In genomic region chr21:6564543-6565166, GRCh38 we compare ENCODE assay signal across 7 cellular contexts.
DNase-seq lines count a peak whose midpoint lies in the region; ATAC-seq, FAIRE-seq and TF ChIP-seq lines count a peak whose summit lies in the region.
"Not testable (repeated sequence)": the region's sequence is repeated elsewhere in the genome, so short reads cannot be mapped to it uniquely, and the experiment has no call there.

No MANE protein-coding gene starts in this region.

- POLR2A ChIA-PET in activated CD4-positive, alpha-beta T cell treated with anti-CD3 and anti-CD28 coated beads, Interleukin-2, amount 10 ng/mL, durations not matched to agents 7 days and 5 days (lab: Charles Lee); GM12878 (lab: Charles Lee): not testable (repeated sequence)

- peak; percentile 3 for DNase-seq in activated CD4-positive, alpha-beta T cell treated with anti-CD3 and anti-CD28 coated beads, Interleukin-2, amount 10 ng/mL, durations not matched to agents 7 days and 5 days
- DNase-seq in GM12878 (ENCODE audit: low read depth, low spot score) = not testable (repeated sequence)
- DNase-seq in heart left ventricle (peak in 3 of 5 donors; percentile 6 to 22 (median 13)), right lobe of liver (peak in 2 of 3 donors; percentile 16 to 24), ovary (peak in 3 of 5 donors; percentile 9 to 32 (median 11)), upper lobe of right lung (peak; percentile 6)

- H3K36me3 Mint-ChIP-seq in activated CD4-positive, alpha-beta T cell treated with anti-CD3 and anti-CD28 coated beads, Interleukin-2, amount 10 ng/mL, durations not matched to agents 7 days and 5 days (ENCODE audit: low read depth); stimulated activated memory B cell treated with anti-CD40 and anti-IgM and Interleukin-4, amounts not matched to agents 10 μg/mL and 1 μg/mL and 100 μg/mL, for 72 hours: not testable (repeated sequence)

- not testable (repeated sequence) for TF ChIP-seq CTCF in GM12878 (IDR thresholded peaks at IDR 0.05 in 2 of 3, conservative IDR thresholded peaks at IDR 0.05 in 1 of 3; ENCODE audit: control insufficient read depth in 2 of 3, extremely low read depth in 1 of 3, insufficient read depth in 1 of 3, low read depth in 3 of 3, low read length in 3 of 3); heart left ventricle (IDR thresholded peaks at IDR 0.05); right lobe of liver (IDR thresholded peaks at IDR 0.05); ovary (IDR thresholded peaks at IDR 0.05); upper lobe of right lung (IDR thresholded peaks at IDR 0.05)

- peak; percentile 59 for ATAC-seq in GM12878
- ATAC-seq in heart left ventricle, upper lobe of right lung: not testable (repeated sequence)
- peak in 1 of 4 donors; percentile 5 for ATAC-seq in right lobe of liver
- ATAC-seq in stimulated activated memory B cell treated with anti-CD40 and anti-IgM and Interleukin-4, amounts not matched to agents 10 μg/mL and 1 μg/mL and 100 μg/mL, for 72 hours = peak; percentile 40

- H3K9me3 ChIP-seq in GM12878 (replicated peaks; ENCODE audit: control insufficient read depth, insufficient read depth, low read length); heart left ventricle; right lobe of liver; ovary; upper lobe of right lung: not testable (repeated sequence)

- RAD21 ChIA-PET in GM12878 (lab: Charles Lee; ENCODE audit: unreplicated experiment) = not testable (repeated sequence)

- H3K4me1 Mint-ChIP-seq in activated CD4-positive, alpha-beta T cell treated with anti-CD3 and anti-CD28 coated beads, Interleukin-2, amount 10 ng/mL, durations not matched to agents 7 days and 5 days; stimulated activated memory B cell treated with anti-CD40 and anti-IgM and Interleukin-4, amounts not matched to agents 10 μg/mL and 1 μg/mL and 100 μg/mL, for 72 hours: not testable (repeated sequence)

- not testable (repeated sequence) for H3K4me3 Mint-ChIP-seq in activated CD4-positive, alpha-beta T cell treated with anti-CD3 and anti-CD28 coated beads, Interleukin-2, amount 10 ng/mL, durations not matched to agents 7 days and 5 days; stimulated activated memory B cell treated with anti-CD40 and anti-IgM and Interleukin-4, amounts not matched to agents 10 μg/mL and 1 μg/mL and 100 μg/mL, for 72 hours

- not testable (repeated sequence) for H3K9ac ChIP-seq in GM12878 (ENCODE audit: control insufficient read depth, insufficient read depth, low read length)

- not testable (repeated sequence) for H3K9me3 Mint-ChIP-seq in activated CD4-positive, alpha-beta T cell treated with anti-CD3 and anti-CD28 coated beads, Interleukin-2, amount 10 ng/mL, durations not matched to agents 7 days and 5 days; stimulated activated memory B cell treated with anti-CD40 and anti-IgM and Interleukin-4, amounts not matched to agents 10 μg/mL and 1 μg/mL and 100 μg/mL, for 72 hours

- CTCF ChIA-PET in activated CD4-positive, alpha-beta T cell treated with anti-CD3 and anti-CD28 coated beads, Interleukin-2, amount 10 ng/mL, durations not matched to agents 7 days and 5 days (lab: Charles Lee); GM12878 (lab: Yijun Ruan, JAX): not testable (repeated sequence)

- WGBS in GM12878 (ENCODE audit: insufficient coverage, insufficient replicate concordance, low lambda C conversion rate, missing lambda C conversion rate) = 82% methylated on average over 7 of the region's 44 CpGs
- 12 to 14% methylated on average over 10 to 12 of the region's 44 CpGs; no CpG with 5 or more reads in 2 of the 4 donors for WGBS in heart left ventricle, 4 donors
- WGBS in right lobe of liver (ENCODE audit: insufficient coverage, low coverage, low lambda C conversion rate, missing lambda C conversion rate) = no CpG with 5 or more reads among the region's 44 CpGs
- WGBS in ovary, 3 donors = 18% methylated on average over 13 of the region's 44 CpGs; no CpG with 5 or more reads in 2 of the 3 donors

- not testable (repeated sequence) for H2AFZ ChIP-seq in GM12878 (ENCODE audit: control insufficient read depth, low read depth, low read length)

- H3K4me2 ChIP-seq in GM12878 (ENCODE audit: control insufficient read depth, insufficient read depth) = not testable (repeated sequence)

- in situ Hi-C loops in GM12878 (cut with MboI) = not testable (repeated sequence)

- H3K27ac ChIP-seq in GM12878 (ENCODE audit: control insufficient read depth, insufficient read depth); heart left ventricle; right lobe of liver; ovary; upper lobe of right lung: not testable (repeated sequence)

- SMC1A ChIA-PET in GM12878 (lab: Charles Lee; ENCODE audit: uncharacterized antibody, unreplicated experiment) = not testable (repeated sequence)

- not testable (repeated sequence) for H3K27ac Mint-ChIP-seq in activated CD4-positive, alpha-beta T cell treated with anti-CD3 and anti-CD28 coated beads, Interleukin-2, amount 10 ng/mL, durations not matched to agents 7 days and 5 days; stimulated activated memory B cell treated with anti-CD40 and anti-IgM and Interleukin-4, amounts not matched to agents 10 μg/mL and 1 μg/mL and 100 μg/mL, for 72 hours

- TF ChIP-seq RAD21 in GM12878 (IDR thresholded peaks at IDR 0.05; ENCODE audit: insufficient read depth, low read depth, low read length) = not testable (repeated sequence)

- H3K79me2 ChIP-seq in GM12878 (ENCODE audit: control insufficient read depth, insufficient read depth, low read length) = not testable (repeated sequence)

- H3K27me3 ChIP-seq in GM12878 (replicated peaks in 1 of 2; ENCODE audit: control insufficient read depth in 2 of 2, insufficient read depth in 2 of 2, low read length in 1 of 2); heart left ventricle; right lobe of liver; ovary; upper lobe of right lung: not testable (repeated sequence)

- not testable (repeated sequence) for H3K4me3 ChIP-seq in GM12878, right lobe of liver, ovary, upper lobe of right lung
- peak overlapping the region in 4 of 12 donors; percentile 19 to 26 (median 22) for H3K4me3 ChIP-seq in heart left ventricle

- not testable (repeated sequence) for H3K36me3 ChIP-seq in GM12878 (ENCODE audit: control insufficient read depth in 2 of 2, insufficient read depth in 2 of 2, low read length in 1 of 2); heart left ventricle; right lobe of liver; ovary; upper lobe of right lung

- not testable (repeated sequence) for H3K4me1 ChIP-seq in GM12878 (ENCODE audit: control insufficient read depth, insufficient read depth, low read length); heart left ventricle; right lobe of liver; ovary (ENCODE audit: insufficient read depth); upper lobe of right lung

- TF ChIP-seq EP300 in GM12878 (IDR thresholded peaks at IDR 0.05; ENCODE audit: borderline replicate concordance in 1 of 2, control insufficient read depth in 1 of 2, low read depth in 2 of 2, low read length in 2 of 2); ovary (IDR thresholded peaks at IDR 0.05): not testable (repeated sequence)

- BruUV-seq in GM12878 (replicated peaks; lab: Mats Ljungman, UMichigan) = not testable (repeated sequence)

- not testable (repeated sequence) for TF ChIP-seq POLR2A in GM12878 (IDR thresholded peaks at IDR 0.05; ENCODE audit: low read depth, low read length); heart left ventricle (IDR thresholded peaks at IDR 0.05); right lobe of liver (IDR thresholded peaks at IDR 0.05); ovary (IDR thresholded peaks at IDR 0.05)

- intact Hi-C loops in GM12878 (cut with micrococcal nuclease; ENCODE audit: unreplicated experiment); heart left ventricle (cut with DNase I); right lobe of liver (cut with DNase I); ovary (cut with DNase I); upper lobe of right lung (cut with DNase I): not testable (repeated sequence)

- H4K20me1 ChIP-seq in GM12878 (ENCODE audit: control insufficient read depth, insufficient read depth) = not testable (repeated sequence)

- not testable (repeated sequence) for FAIRE-seq in GM12878 (lab: Jason Lieb, UNC)

- H3K27me3 Mint-ChIP-seq in activated CD4-positive, alpha-beta T cell treated with anti-CD3 and anti-CD28 coated beads, Interleukin-2, amount 10 ng/mL, durations not matched to agents 7 days and 5 days; stimulated activated memory B cell treated with anti-CD40 and anti-IgM and Interleukin-4, amounts not matched to agents 10 μg/mL and 1 μg/mL and 100 μg/mL, for 72 hours: not testable (repeated sequence)
